28 cellular contexts compared by ENCODE assay signal in the genomic region with DNA sequence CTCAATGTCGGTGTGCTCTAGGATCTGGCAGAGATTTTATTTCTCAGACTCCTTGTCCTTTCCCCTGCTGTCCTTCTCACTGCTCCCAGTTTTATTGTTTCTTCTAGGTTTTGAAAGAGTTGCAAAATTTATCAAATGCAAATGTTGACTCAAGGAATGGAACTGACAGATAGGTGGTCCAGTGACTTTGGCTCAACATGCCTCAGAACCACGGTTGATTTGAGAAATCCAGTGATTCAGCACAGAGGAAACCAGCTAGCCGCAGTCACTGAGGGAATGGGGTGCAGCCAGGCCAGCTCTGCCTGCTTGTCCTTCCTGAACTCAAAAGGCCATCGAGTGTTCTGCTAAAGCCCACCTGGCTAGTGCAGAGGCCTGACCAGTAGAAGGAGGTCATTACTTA.
"Had no signal": no experiment of that assay in that cellular context is flagged by ENCODE, and none has a peak within 500 bp of the region (broad histone marks: within the 10 kb centered on the region; RNA-seq: fewer than 3 reads in every experiment).

No MANE protein-coding gene starts in this region.

- H3K27ac Mint-ChIP-seq: endodermal cell; immature natural killer cell; natural killer cell treated with Interleukin-12 subunit alpha and Interleukin-12 subunit beta and Interleukin-15 and Interleukin-18, amount 100 ng/mL, for 72 hours; neural progenitor cell; stimulated activated naive B cell treated with anti-CD40 and anti-IgM and Interleukin-4, amounts not matched to agents 10 μg/mL and 1 μg/mL and 100 μg/mL, for 72 hours; stimulated activated naive CD8-positive, alpha-beta T cell treated with anti-CD3 and anti-CD28 coated beads, Interleukin-15, amount 100 ng/mL, for 72 hours had no signal

- H3K4me1 Mint-ChIP-seq: immature natural killer cell; neural progenitor cell; stimulated activated naive B cell treated with anti-CD40 and anti-IgM and Interleukin-4, amounts not matched to agents 10 μg/mL and 1 μg/mL and 100 μg/mL, for 72 hours; stimulated activated naive CD8-positive, alpha-beta T cell treated with anti-CD3 and anti-CD28 coated beads, Interleukin-15, amount 100 ng/mL, for 72 hours had no signal

- H3K27me3 Mint-ChIP-seq: natural killer cell treated with Interleukin-12 subunit alpha and Interleukin-12 subunit beta and Interleukin-15 and Interleukin-18, amount 100 ng/mL, for 72 hours had no signal

- H3K27ac ChIP-seq: coronary artery, gastrocnemius medialis, heart right ventricle, left ventricle myocardium inferior, lower lobe of right lung, neural progenitor cell, ovary, psoas muscle, skin epidermis, testis, transverse colon, uterus had no signal

- H3K36me3 ChIP-seq: gastrocnemius medialis, heart right ventricle, left ventricle myocardium inferior, lower lobe of right lung, neural progenitor cell, ovary, transverse colon, uterus had no signal

- H3K4me3 Mint-ChIP-seq: endodermal cell; immature natural killer cell; natural killer cell treated with Interleukin-12 subunit alpha and Interleukin-12 subunit beta and Interleukin-15 and Interleukin-18, amount 100 ng/mL, for 72 hours; neural progenitor cell; stimulated activated naive B cell treated with anti-CD40 and anti-IgM and Interleukin-4, amounts not matched to agents 10 μg/mL and 1 μg/mL and 100 μg/mL, for 72 hours; stimulated activated naive CD8-positive, alpha-beta T cell treated with anti-CD3 and anti-CD28 coated beads, Interleukin-15, amount 100 ng/mL, for 72 hours had no signal

- H3K27me3 ChIP-seq: gastrocnemius medialis, neural progenitor cell, ovary, testis, transverse colon, uterus had no signal

- DNase-seq: effector CD4-positive, alpha-beta T cell; endodermal cell; gastrocnemius medialis; heart right ventricle; immature natural killer cell; kidney; left cardiac atrium; left ventricle myocardium inferior; lower lobe of right lung; mesenchymal stem cell; midbrain; nucleus accumbens; ovary; psoas muscle; retina; stimulated activated CD4-positive, alpha-beta T cell treated with anti-CD3 and anti-CD28 coated beads, Interleukin-2, amount 100 ng/mL, for 24 hours; stimulated activated CD4-positive, alpha-beta T cell treated with anti-CD3 and anti-CD28 coated beads, Interleukin-4, amount 100 ng/mL, for 4 hours; stimulated activated naive B cell treated with anti-CD40 and anti-IgM and Interleukin-4, amounts not matched to agents 10 μg/mL and 1 μg/mL and 100 μg/mL, for 72 hours; stimulated activated naive CD8-positive, alpha-beta T cell treated with anti-CD3 and anti-CD28 coated beads, Interleukin-15, amount 100 ng/mL, for 72 hours; testis; transverse colon; uterus had no signal

- H3K4me1 ChIP-seq: gastrocnemius medialis, lower lobe of right lung, neural progenitor cell, psoas muscle, testis, transverse colon, uterus had no signal

- H3K9me3 ChIP-seq: gastrocnemius medialis, heart right ventricle, left ventricle myocardium inferior, lower lobe of right lung, ovary, psoas muscle, testis, transverse colon, uterus had no signal

- H3K9ac ChIP-seq: neural progenitor cell had no signal

- ATAC-seq: esophagus mucosa; gastrocnemius medialis; heart right ventricle; left cardiac atrium; lower lobe of right lung; natural killer cell treated with Interleukin-12 subunit alpha and Interleukin-12 subunit beta and Interleukin-15 and Interleukin-18, amount 100 ng/mL, for 72 hours; psoas muscle; sciatic nerve; stimulated activated naive B cell treated with anti-CD40 and anti-IgM and Interleukin-4, amounts not matched to agents 10 μg/mL and 1 μg/mL and 100 μg/mL, for 72 hours; stimulated activated naive CD8-positive, alpha-beta T cell treated with anti-CD3 and anti-CD28 coated beads, Interleukin-15, amount 100 ng/mL, for 72 hours had no signal

- H3K36me3 Mint-ChIP-seq: immature natural killer cell; natural killer cell treated with Interleukin-12 subunit alpha and Interleukin-12 subunit beta and Interleukin-15 and Interleukin-18, amount 100 ng/mL, for 72 hours; neural progenitor cell; stimulated activated naive B cell treated with anti-CD40 and anti-IgM and Interleukin-4, amounts not matched to agents 10 μg/mL and 1 μg/mL and 100 μg/mL, for 72 hours had no signal

- FAIRE-seq: kidney had no signal

- H3K9me3 Mint-ChIP-seq: endodermal cell; neural progenitor cell; stimulated activated naive CD8-positive, alpha-beta T cell treated with anti-CD3 and anti-CD28 coated beads, Interleukin-15, amount 100 ng/mL, for 72 hours had no signal

- H2AFZ ChIP-seq: neural progenitor cell had no signal

- H3K4me2 ChIP-seq: neural progenitor cell had no signal

- H3K4me3 ChIP-seq: coronary artery, gastrocnemius medialis, heart right ventricle, left ventricle myocardium inferior, lower lobe of right lung, neural progenitor cell, ovary, psoas muscle, skin epidermis, testis, transverse colon, uterus had no signal
